In the genomic region with DNA sequence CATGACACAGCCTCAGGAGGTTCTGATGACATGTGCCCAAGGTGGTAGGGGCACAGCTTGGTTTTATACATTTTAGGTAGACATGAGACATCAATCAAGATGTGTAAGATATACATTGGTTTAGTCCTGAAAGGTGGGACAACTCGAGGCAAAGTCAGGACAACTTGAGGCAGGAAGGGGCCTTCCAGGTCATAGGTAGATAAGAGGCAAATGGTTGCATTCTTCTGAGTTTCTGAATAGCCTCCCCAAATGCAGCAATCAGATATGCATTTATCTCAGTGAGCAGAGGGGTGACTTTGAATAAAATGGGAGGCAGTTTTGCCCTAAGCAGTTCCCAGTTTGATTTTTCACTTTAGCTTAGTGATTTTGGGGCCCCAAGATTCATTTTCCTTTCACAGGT, we compare ENCODE assay signal across 7 cellular contexts.
"Had no signal": no experiment of that assay in that cellular context is flagged by ENCODE, and none has a peak within 500 bp of the region (broad histone marks: within the 10 kb centered on the region; RNA-seq: fewer than 3 reads in every experiment).

No MANE protein-coding gene starts in this region.

- H3K27ac ChIP-seq: HL-60 had no signal

- H3K36me3 Mint-ChIP-seq: IgD-negative memory B cell had no signal

- H3K4me1 Mint-ChIP-seq: IgD-negative memory B cell had no signal

- DNase-seq: IMR-90, KBM-7, KG1 had no signal

- FAIRE-seq: HepG2, HTR-8/SVneo had no signal

- ATAC-seq: HepG2 had no signal

- H3K4me3 Mint-ChIP-seq: IgD-negative memory B cell had no signal

- H3K27ac Mint-ChIP-seq: IgD-negative memory B cell had no signal
